Comparison of ENCODE assay signal across 8 cellular contexts in genomic region chr5:141319699-141320098, GRCh38. TPM values are rescaled to one million over a fixed set of nuclear protein-coding genes. Genes with fewer than 3 reads are reported as not detected.
DNase-seq lines count a peak whose midpoint lies in the region; ATAC-seq and TF ChIP-seq lines count a peak whose summit lies in the region.

No MANE protein-coding gene starts in this region.

- H3K4me3 Mint-ChIP-seq in T-helper 17 cell, result peak overlapping the region; percentile 94

- H3K9ac ChIP-seq in GM23248 (peak overlapping the region; percentile 91), skeletal muscle satellite cell (ENCODE audit: low read depth, low read length) (no peak overlapping the region)

- H3K9me3 ChIP-seq in GM23248 (ENCODE audit: low read depth) (peaks cover 7% of the 10 kb centered on the region), T-helper 17 cell (ENCODE audit: control insufficient read depth, low read length, poor library complexity, severe bottlenecking) (peaks cover 30% of the 10 kb centered on the region), gastroesophageal sphincter (peaks cover 2 to 64% (median 10%) of the 10 kb centered on the region in 3 donors), skeletal muscle satellite cell (replicated peaks; ENCODE audit: low read length) (peaks cover 31% of the 10 kb centered on the region)

- no peak for DNase-seq in GM23248
- DNase-seq in T-helper 17 cell, result no peak
- DNase-seq in NCI-H2029 (lab: John Stamatoyannopoulos, UW), result no peak
- DNase-seq in KG1 (lab: John Stamatoyannopoulos, UW), result no peak
- no peak for DNase-seq in middle frontal gyrus (ENCODE audit: extremely low spot score, low spot score)

- peak overlapping the region; percentile 95 for H3K27ac Mint-ChIP-seq in T-helper 17 cell

- no peaks in the 10 kb centered on the region for H3K9me2 ChIP-seq in GM23248 (ENCODE audit: insufficient read depth)

- ATAC-seq in T-helper 17 cell (no peak), gastroesophageal sphincter (no peak), GM19035 (IDR thresholded peaks at IDR 0.05; ENCODE audit: unreplicated experiment) (no peak)

- no peaks in the 10 kb centered on the region for H3K27me3 Mint-ChIP-seq in T-helper 17 cell

- H3K27ac ChIP-seq in GM23248 (peak overlapping the region; percentile 92; the same call in 1 of the 2 replicates), gastroesophageal sphincter (peak overlapping the region in 2 of 4 donors; percentile 90 to 96)

- H3K4me3 ChIP-seq in GM23248 (peak overlapping the region; percentile 78), gastroesophageal sphincter (peak overlapping the region; percentile 60 to 66), skeletal muscle satellite cell (ENCODE audit: low read length) (peak overlapping the region; percentile 83)

- H3K4me1 ChIP-seq in GM23248 (ENCODE audit: insufficient read depth), result no peaks in the 10 kb centered on the region
- H3K4me1 ChIP-seq in gastroesophageal sphincter, result peaks cover 0 to 12% (median 0%) of the 10 kb centered on the region in 3 donors
- H3K4me1 ChIP-seq in skeletal muscle satellite cell (ENCODE audit: control insufficient read depth, insufficient read depth, low read length), result no peaks in the 10 kb centered on the region

- in situ Hi-C loops in GM23248 (cut with MboI), result no loop called here

- peaks cover 54% of the 10 kb centered on the region for H3K79me2 ChIP-seq in GM23248 (ENCODE audit: insufficient read depth)

- peak overlapping the region; percentile 95 for H3K4me2 ChIP-seq in GM23248 (ENCODE audit: unreplicated experiment)
- H3K4me2 ChIP-seq in skeletal muscle satellite cell (ENCODE audit: low read length), result peak overlapping the region; percentile 77

- H3K27me3 ChIP-seq in GM23248 (replicated peaks; ENCODE audit: insufficient read depth) (no peaks in the 10 kb centered on the region), gastroesophageal sphincter (no peaks in the 10 kb centered on the region), skeletal muscle satellite cell (ENCODE audit: control insufficient read depth, insufficient read depth, low read length) (no peaks in the 10 kb centered on the region)

- no peak overlapping the region for H2AFZ ChIP-seq in GM23248

- TF ChIP-seq POLR2A in gastroesophageal sphincter (IDR thresholded peaks at IDR 0.05), result no peak

- H3K4me1 Mint-ChIP-seq in T-helper 17 cell, result peaks cover 10% of the 10 kb centered on the region

- peaks cover 29% of the 10 kb centered on the region for H3F3A ChIP-seq in GM23248 (ENCODE audit: insufficient read depth)

- no peak for TF ChIP-seq EP300 in gastroesophageal sphincter (IDR thresholded peaks at IDR 0.05)

- peaks cover 8% of the 10 kb centered on the region; the same call in 1 of the 2 replicates for H4K20me1 ChIP-seq in GM23248 (ENCODE audit: insufficient read depth)

- TF ChIP-seq CTCF in gastroesophageal sphincter (IDR thresholded peaks at IDR 0.05), result no peak

- WGBS in GM23248 (ENCODE audit: low coverage in 1 of 2, low lambda C conversion rate in 2 of 2, missing lambda C conversion rate in 2 of 2), 2 experiments, result 66% methylated on average over 5 of the region's 5 CpGs
- 64 to 72% methylated on average over 3 to 5 of the region's 5 CpGs for WGBS in gastroesophageal sphincter (ENCODE audit: low coverage in 1 of 2), 2 donors

- H3K36me3 ChIP-seq in GM23248 (ENCODE audit: low read depth), result peaks cover 50% of the 10 kb centered on the region
- H3K36me3 ChIP-seq in gastroesophageal sphincter, result peaks cover 0 to 49% of the 10 kb centered on the region in 2 donors
- H3K36me3 ChIP-seq in skeletal muscle satellite cell (ENCODE audit: insufficient read depth, low read length), result peaks cover 34% of the 10 kb centered on the region

- H3K36me3 Mint-ChIP-seq in T-helper 17 cell (ENCODE audit: low read depth), result peaks cover 12% of the 10 kb centered on the region

RNA-seq across cellular contexts. Expression of gene TAF7, which starts 0.9 kb away (rescaled TPM):
- 65.0 and 65.9 TPM in 2 replicates for total RNA-seq in GM23248 (2014; rRNA removed; shearing (Covaris generic))
- 104 and 114 TPM in 2 replicates for polyA plus RNA-seq in GM23248 (2016; fragmentation: Nextera tagmentation; extraction: Ambion mirVana)
- total RNA-seq in T-helper 17 cell (10 to 100 TPM; 74.4 to 90.7 TPM), gastroesophageal sphincter (10 to 100 TPM; 58.7 to 75.9 (median 61.4) TPM)
- total RNA-seq in skeletal muscle satellite cell (2012; rRNA removed), result 43.9 and 45.6 TPM in 2 replicates

RNA-seq across cellular contexts. Expression of gene PCDHGA1, which starts 10.6 kb away (rescaled TPM):
- 0.38 and 1.8 TPM in 2 replicates for total RNA-seq in GM23248 (2014; rRNA removed; shearing (Covaris generic))
- polyA plus RNA-seq in GM23248 (2016; fragmentation: Nextera tagmentation; extraction: Ambion mirVana), result 0.63 and 0.72 TPM in 2 replicates
- total RNA-seq in T-helper 17 cell (not detected), gastroesophageal sphincter (1 to 10 TPM in 2 of 4 donors, under 1 TPM in 2; 0.67 to 1.3 (median 1.1) TPM)
- 0.25 and 0.44 TPM in 2 replicates for total RNA-seq in skeletal muscle satellite cell (2012; rRNA removed)

RNA-seq across cellular contexts. Expression of gene SLC25A2, which starts 15.8 kb away (rescaled TPM):
- total RNA-seq in GM23248 (2014; rRNA removed; shearing (Covaris generic)), result not detected in 2 replicates
- not detected in 2 replicates for polyA plus RNA-seq in GM23248 (2016; fragmentation: Nextera tagmentation; extraction: Ambion mirVana)
- total RNA-seq in T-helper 17 cell (under 1 TPM; 0.65 to 0.70 TPM), gastroesophageal sphincter (1 to 10 TPM in 2 of 4 donors, not detected in 2; 1.2 to 3.1 TPM)
- total RNA-seq in skeletal muscle satellite cell (2012; rRNA removed), result not detected in 2 replicates

RNA-seq across cellular contexts. Expression of gene PCDHGA2, which starts 18.9 kb away (rescaled TPM):
- total RNA-seq in GM23248 (2014; rRNA removed; shearing (Covaris generic)), result 6.3 and 7.3 TPM in 2 replicates
- polyA plus RNA-seq in GM23248 (2016; fragmentation: Nextera tagmentation; extraction: Ambion mirVana), result 4.3 and 5.3 TPM in 2 replicates
- total RNA-seq in T-helper 17 cell, result not detected
- 1 to 10 TPM; 3.2 to 5.6 (median 4.4) TPM for total RNA-seq in gastroesophageal sphincter
- 2.2 and 2.3 TPM in 2 replicates for total RNA-seq in skeletal muscle satellite cell (2012; rRNA removed)

RNA-seq across cellular contexts. Expression of gene PCDHGA3, which starts 23.9 kb away (rescaled TPM):
- 7.5 and 7.6 TPM in 2 replicates for total RNA-seq in GM23248 (2014; rRNA removed; shearing (Covaris generic))
- 4.0 and 5.4 TPM in 2 replicates for polyA plus RNA-seq in GM23248 (2016; fragmentation: Nextera tagmentation; extraction: Ambion mirVana)
- total RNA-seq in T-helper 17 cell (under 1 TPM in 1 of 2 donors, not detected in 1; 0.22 TPM), gastroesophageal sphincter (1 to 10 TPM; 1.3 to 5.7 (median 2.8) TPM)
- 1.0 and 1.7 TPM in 2 replicates for total RNA-seq in skeletal muscle satellite cell (2012; rRNA removed)
